In genomic region chr20:50690979-50691584, GRCh38 we compare ENCODE assay signal across 8 cellular contexts. TPM values are rescaled to one million over a fixed set of nuclear protein-coding genes. Genes with fewer than 3 reads are reported as not detected.
DNase-seq lines count a peak whose midpoint lies in the region; ATAC-seq and TF ChIP-seq lines count a peak whose summit lies in the region.

Gene RIPOR3, minus strand, starts transcription at chr20:50691542. Its CDS starts 414 bp downstream, at chr20:50691128.

- WGBS in transverse colon (ENCODE audit: low coverage in 1 of 2), 2 donors, result 38 to 60% methylated on average over 1 to 25 of the region's 32 CpGs

- no peak for ATAC-seq in effector memory CD8-positive, alpha-beta T cell (replicated peaks)

- peak within 1 kb of the TSS in 3 of 4 donors; percentile 24 to 53 (median 32) for H3K4me3 ChIP-seq in transverse colon

- no peak within 1 kb of the TSS for H3K27ac Mint-ChIP-seq in activated T-cell treated with anti-CD3 and anti-CD28 coated beads, Interleukin-2, amount 50 U/mL, for 24 hours
- no peak within 1 kb of the TSS for H3K27ac Mint-ChIP-seq in effector memory CD8-positive, alpha-beta T cell

- no peak for TF ChIP-seq EP300 in transverse colon (IDR thresholded peaks at IDR 0.05; ENCODE audit: low read depth)

- in situ Hi-C loops in transverse colon (cut with MboI; ENCODE audit: low pct_ligation_motif_present in 1 of 4, low pct_unique_long_range_greater_than_20kb in 1 of 4, low sequenced_read_pairs in 3 of 4), result no loop called here

- peaks cover 0 to 18% (median 6%) of the 10 kb centered on the region in 4 donors for H3K4me1 ChIP-seq in transverse colon

- peak; percentile 33 for DNase-seq in activated T-cell treated with anti-CD3 and anti-CD28 coated beads, Interleukin-2, amount 50 U/mL, for 24 hours
- DNase-seq in activated T-cell treated with anti-CD3 and anti-CD28 coated beads for 4 hours (no peak), mesenteric fat pad (ENCODE audit: low spot score) (no peak), transverse colon (no peak), cortex of kidney (lab: John Stamatoyannopoulos, UW) (no peak), COLO829 (ENCODE audit: low spot score) (no peak), NCI-H146 treated with DMSO at 0.1 percent for 48 hours (lab: John Stamatoyannopoulos, UW; ENCODE audit: unreplicated experiment) (no peak)
- no peak for DNase-seq in effector memory CD8-positive, alpha-beta T cell

- peaks cover 46% of the 10 kb centered on the region for H3K27me3 Mint-ChIP-seq in activated T-cell treated with anti-CD3 and anti-CD28 coated beads, Interleukin-2, amount 50 U/mL, for 24 hours
- peaks cover 49 to 78% of the 10 kb centered on the region in 2 donors for H3K27me3 Mint-ChIP-seq in effector memory CD8-positive, alpha-beta T cell

- H3K27ac ChIP-seq in transverse colon, result peak within 1 kb of the TSS; percentile 70 to 78 (median 74)

- intact Hi-C loops in transverse colon (cut with DNase I; ENCODE audit: low total_unique reads), result no loop called here

- H3K4me1 Mint-ChIP-seq in activated T-cell treated with anti-CD3 and anti-CD28 coated beads, Interleukin-2, amount 50 U/mL, for 24 hours (ENCODE audit: low read depth), result peaks cover 11% of the 10 kb centered on the region
- H3K4me1 Mint-ChIP-seq in effector memory CD8-positive, alpha-beta T cell (ENCODE audit: low read depth in 2 of 2), result peaks cover 0 to 5% of the 10 kb centered on the region in 2 donors

- H3K36me3 Mint-ChIP-seq in activated T-cell treated with anti-CD3 and anti-CD28 coated beads, Interleukin-2, amount 50 U/mL, for 24 hours (ENCODE audit: low read depth), result no peaks in the 10 kb centered on the region
- H3K36me3 Mint-ChIP-seq in effector memory CD8-positive, alpha-beta T cell (ENCODE audit: insufficient read depth), result no peaks in the 10 kb centered on the region

- H3K4me3 Mint-ChIP-seq in activated T-cell treated with anti-CD3 and anti-CD28 coated beads, Interleukin-2, amount 50 U/mL, for 24 hours, result peak within 1 kb of the TSS; percentile 41
- H3K4me3 Mint-ChIP-seq in effector memory CD8-positive, alpha-beta T cell, result peak within 1 kb of the TSS; percentile 22 to 39

- H3K36me3 ChIP-seq in transverse colon, result no peaks in the 10 kb centered on the region

- TF ChIP-seq CTCF in transverse colon (IDR thresholded peaks at IDR 0.05), result no peak

- H3K9me3 ChIP-seq in transverse colon, result no peaks in the 10 kb centered on the region

- no peak for TF ChIP-seq POLR2A in transverse colon (IDR thresholded peaks at IDR 0.05)

- peaks cover 32% of the 10 kb centered on the region for H3K27me3 ChIP-seq in transverse colon

- H3K9me3 Mint-ChIP-seq in activated T-cell treated with anti-CD3 and anti-CD28 coated beads, Interleukin-2, amount 50 U/mL, for 24 hours, result no peaks in the 10 kb centered on the region
- H3K9me3 Mint-ChIP-seq in effector memory CD8-positive, alpha-beta T cell, result no peaks in the 10 kb centered on the region

RNA-seq across cellular contexts. Expression of gene RIPOR3, which starts in this region (rescaled TPM):
- total RNA-seq in mesenteric fat pad (19.7 TPM), transverse colon (10 to 100 TPM in 1 of 4 donors, 1 to 10 TPM in 3; 4.6 to 15.7 (median 8.7) TPM)
